ENCODE assay signal across 8 cellular contexts in the genomic region with DNA sequence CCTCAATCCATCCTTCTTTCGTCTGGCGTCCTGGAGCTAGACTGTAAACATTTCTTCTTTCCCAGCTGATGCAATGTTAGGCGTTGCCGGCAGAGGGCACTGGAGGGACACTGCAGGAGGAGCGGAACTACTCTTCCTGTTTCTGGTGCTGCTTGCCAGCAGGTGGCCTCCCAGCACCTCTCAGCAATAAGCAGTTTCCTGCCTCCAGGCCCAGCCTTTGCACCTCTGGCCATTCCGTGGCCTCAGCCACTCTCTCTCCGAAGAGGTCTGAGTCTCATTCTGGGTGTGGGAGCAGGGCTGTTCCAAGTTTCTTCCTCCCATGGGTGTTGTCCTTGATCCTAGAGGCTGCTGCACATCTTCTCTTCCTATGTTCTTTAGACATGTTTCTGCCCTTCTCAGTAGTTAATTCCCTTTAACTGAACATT. TPM values are rescaled to one million over a fixed set of nuclear protein-coding genes. Genes with fewer than 3 reads are reported as not detected.
DNase-seq lines count a peak whose midpoint lies in the region; FAIRE-seq and TF ChIP-seq lines count a peak whose summit lies in the region.

No MANE protein-coding gene starts in this region.

- WGBS in SK-N-SH (ENCODE audit: low lambda C conversion rate) = 4% methylated on average over 7 of the region's 7 CpGs

- H3K36me3 ChIP-seq in HEK293 (ENCODE audit: control insufficient read depth in 2 of 2, insufficient read depth in 1 of 2, low read length in 2 of 2) (no peaks in the 10 kb centered on the region), SK-N-SH (replicated peaks in 1 of 2; ENCODE audit: control insufficient read depth in 1 of 2, insufficient read depth in 2 of 2, low read length in 1 of 2) (no peaks in the 10 kb centered on the region)

- peak; percentile 100 for TF ChIP-seq CTCF in HEK293 (tag by site-specific recombination; IDR thresholded peaks at IDR 0.05)
- peak; percentile 99 for TF ChIP-seq CTCF in SK-N-SH (IDR thresholded peaks at IDR 0.05)

- H3K4me3 ChIP-seq in HEK293 (ENCODE audit: low read depth, low read length) (no peak overlapping the region), SK-N-SH (ENCODE audit: low read depth in 2 of 2, low read length in 1 of 2) (peak overlapping the region in 1 of 2 experiments; percentile 33; a peak in 1 of 4 replicates)

- peaks cover 9% of the 10 kb centered on the region for H3K9me3 Mint-ChIP-seq in activated naive CD4-positive, alpha-beta T cell treated with anti-CD3 and anti-CD28 coated beads, Interleukin-2, amount 10 ng/mL, durations not matched to agents 7 days and 5 days

- FAIRE-seq in G401.6 (lab: Jason Lieb, UNC) = peak; percentile 91
- FAIRE-seq in urothelium cell line (lab: Jason Lieb, UNC) = no peak

- no peak overlapping the region for H3K4me3 Mint-ChIP-seq in activated naive CD4-positive, alpha-beta T cell treated with anti-CD3 and anti-CD28 coated beads, Interleukin-2, amount 10 ng/mL, durations not matched to agents 7 days and 5 days

- H4K20me1 ChIP-seq in SK-N-SH (ENCODE audit: insufficient read depth) = no peaks in the 10 kb centered on the region

- H3K9me3 ChIP-seq in HEK293 (ENCODE audit: control insufficient read depth, insufficient read depth, low read depth, low read length) (no peaks in the 10 kb centered on the region), SK-N-SH (no peaks in the 10 kb centered on the region)

- H3K79me2 ChIP-seq in SK-N-SH (ENCODE audit: insufficient read depth) = no peaks in the 10 kb centered on the region

- no peak overlapping the region for H2AFZ ChIP-seq in SK-N-SH (ENCODE audit: low read depth)

- TF ChIP-seq EP300 in SK-N-SH (IDR thresholded peaks at IDR 0.05; ENCODE audit: borderline replicate concordance in 1 of 2, low read depth in 1 of 2, low read length in 1 of 2) = no peak

- peak; percentile 98 for TF ChIP-seq RAD21 in SK-N-SH (IDR thresholded peaks at IDR 0.05; ENCODE audit: low read length)

- no peak overlapping the region for H3K9ac ChIP-seq in SK-N-SH

- H3K27ac Mint-ChIP-seq in activated naive CD4-positive, alpha-beta T cell treated with anti-CD3 and anti-CD28 coated beads, Interleukin-2, amount 10 ng/mL, durations not matched to agents 7 days and 5 days = peak overlapping the region; percentile 26

- POLR2A ChIA-PET in HEK293 (lab: Yijun Ruan, JAX) = no interaction called here
- POLR2A ChIA-PET in SK-N-SH (lab: Yijun Ruan, JAX) = no interaction called here

- DNase-seq in NCI-H1105 (lab: John Stamatoyannopoulos, UW) = peak; percentile 85
- peak; percentile 92 for DNase-seq in SK-N-SH
- peak; percentile 92 for DNase-seq in activated naive CD4-positive, alpha-beta T cell treated with anti-CD3 and anti-CD28 coated beads, Interleukin-2, amount 10 ng/mL, durations not matched to agents 7 days and 5 days
- DNase-seq in glomerular visceral epithelial cell (ENCODE audit: extremely low spot score) = peak; percentile 88
- peak; percentile 84 for DNase-seq in pons (ENCODE audit: low spot score)
- peak; percentile 88 for DNase-seq in urothelium cell line (ENCODE audit: low spot score)

- H3K9me2 ChIP-seq in SK-N-SH = no peaks in the 10 kb centered on the region

- H3K36me3 Mint-ChIP-seq in activated naive CD4-positive, alpha-beta T cell treated with anti-CD3 and anti-CD28 coated beads, Interleukin-2, amount 10 ng/mL, durations not matched to agents 7 days and 5 days = no peaks in the 10 kb centered on the region

- peaks cover 12% of the 10 kb centered on the region for H3K27me3 Mint-ChIP-seq in activated naive CD4-positive, alpha-beta T cell treated with anti-CD3 and anti-CD28 coated beads, Interleukin-2, amount 10 ng/mL, durations not matched to agents 7 days and 5 days

- no peaks in the 10 kb centered on the region for H3F3A ChIP-seq in SK-N-SH (replicated peaks; ENCODE audit: insufficient read depth)

- peak overlapping the region; percentile 1; the same call in 1 of the 2 replicates for H3K4me2 ChIP-seq in SK-N-SH

- peaks cover 20% of the 10 kb centered on the region for H3K4me1 Mint-ChIP-seq in activated naive CD4-positive, alpha-beta T cell treated with anti-CD3 and anti-CD28 coated beads, Interleukin-2, amount 10 ng/mL, durations not matched to agents 7 days and 5 days

- H3K27ac ChIP-seq in HEK293 (ENCODE audit: extremely low read depth, low read depth, low read length) = no peak overlapping the region
- no peak overlapping the region for H3K27ac ChIP-seq in SK-N-SH (ENCODE audit: low read depth in 2 of 2, low read length in 1 of 2)

- H3K4me1 ChIP-seq in HEK293 (ENCODE audit: control insufficient read depth, insufficient read depth, low read length) (no peaks in the 10 kb centered on the region; the same call in 1 of the 2 replicates), SK-N-SH (ENCODE audit: control insufficient read depth in 1 of 2, insufficient read depth in 2 of 2, low read depth in 1 of 2, low read length in 1 of 2) (peaks cover 0 to 10% of the 10 kb centered on the region in 2 experiments; a peak in 1 of 4 replicates)

- no peaks in the 10 kb centered on the region; the same call in 1 of the 2 replicates for H3K27me3 ChIP-seq in SK-N-SH (ENCODE audit: insufficient read depth)

- CTCF ChIA-PET in HEK293 (lab: Yijun Ruan, JAX) = interaction anchor here (0.5 to 2.8 kb wide), 55 partner anchors 8 to 1967 kb away, joined by 3 to 41 read pairs (median 4); a partner anchor contains a TSS
- CTCF ChIA-PET in SK-N-SH (lab: Yijun Ruan, JAX) = interaction anchor here (0.6 to 5.2 kb wide), 91 partner anchors 9 to 631 kb away, joined by 3 to 166 read pairs (median 4); a partner anchor contains a TSS
- CTCF ChIA-PET in activated naive CD4-positive, alpha-beta T cell treated with anti-CD3 and anti-CD28 coated beads, Interleukin-2, amount 10 ng/mL, durations not matched to agents 7 days and 5 days (lab: Charles Lee) = interaction anchor here (0.6 to 2.4 kb wide), 23 partner anchors 9 to 555 kb away, joined by 3 to 10 read pairs (median 4); no protein-coding TSS in a partner anchor

TF ChIP-seq in HEK293, 187 proteins besides CTCF, POLR2A, EP300 and RAD21 (continues in another document):
- TF ChIP-seq ZXDB (tag by site-specific recombination; IDR thresholded peaks at IDR 0.05) (0 out of 2 replicates have a peak, but pooled peaks have one; percentile 30), SP7 (tag by site-specific recombination; IDR thresholded peaks at IDR 0.05) (peak; percentile 62), ZNF354C (tag by site-specific recombination; IDR thresholded peaks at IDR 0.05; ENCODE audit: borderline replicate concordance, low read depth) (no peak), ZNF24 (tag by site-specific recombination; IDR thresholded peaks at IDR 0.05) (peak; percentile 67; the same call in 1 of the 2 replicates)
- TF ChIP-seq, protein P1, sequence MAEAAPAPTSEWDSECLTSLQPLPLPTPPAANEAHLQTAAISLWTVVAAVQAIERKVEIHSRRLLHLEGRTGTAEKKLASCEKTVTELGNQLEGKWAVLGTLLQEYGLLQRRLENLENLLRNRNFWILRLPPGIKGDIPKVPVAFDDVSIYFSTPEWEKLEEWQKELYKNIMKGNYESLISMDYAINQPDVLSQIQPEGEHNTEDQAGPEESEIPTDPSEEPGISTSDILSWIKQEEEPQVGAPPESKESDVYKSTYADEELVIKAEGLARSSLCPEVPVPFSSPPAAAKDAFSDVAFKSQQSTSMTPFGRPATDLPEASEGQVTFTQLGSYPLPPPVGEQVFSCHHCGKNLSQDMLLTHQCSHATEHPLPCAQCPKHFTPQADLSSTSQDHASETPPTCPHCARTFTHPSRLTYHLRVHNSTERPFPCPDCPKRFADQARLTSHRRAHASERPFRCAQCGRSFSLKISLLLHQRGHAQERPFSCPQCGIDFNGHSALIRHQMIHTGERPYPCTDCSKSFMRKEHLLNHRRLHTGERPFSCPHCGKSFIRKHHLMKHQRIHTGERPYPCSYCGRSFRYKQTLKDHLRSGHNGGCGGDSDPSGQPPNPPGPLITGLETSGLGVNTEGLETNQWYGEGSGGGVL (tag by site-specific recombination; IDR thresholded peaks at IDR 0.05) = no peak

TF ChIP-seq in SK-N-SH, 30 proteins besides CTCF, POLR2A, EP300 and RAD21:
- no peak for TF ChIP-seq TCF12 (IDR thresholded peaks at IDR 0.05)
- TF ChIP-seq FOSL2 (IDR thresholded peaks at IDR 0.05; ENCODE audit: borderline replicate concordance, low read depth) = no peak
- TF ChIP-seq GABPA (IDR thresholded peaks at IDR 0.05; ENCODE audit: low read depth) = no peak
- TF ChIP-seq RCOR1 (IDR thresholded peaks at IDR 0.05; ENCODE audit: low read length) = peak; percentile 69; the same call in 1 of the 2 replicates
- TF ChIP-seq SMC3 (IDR thresholded peaks at IDR 0.05; ENCODE audit: low read depth, low read length) = peak; percentile 99
- TF ChIP-seq FOXJ3 (CRISPR knock-in tag; IDR thresholded peaks at IDR 0.05) = no peak
- no peak for TF ChIP-seq NFIC (IDR thresholded peaks at IDR 0.05; ENCODE audit: borderline replicate concordance)
- TF ChIP-seq ELF1 (IDR thresholded peaks at IDR 0.05) = peak; percentile 90
- peak; percentile 81 for TF ChIP-seq CHD2 (IDR thresholded peaks at IDR 0.05; ENCODE audit: low read length, partially characterized antibody)
- TF ChIP-seq SIN3A (IDR thresholded peaks at IDR 0.05; ENCODE audit: borderline replicate concordance, low read depth, low read length) = peak; percentile 42; the same call in 1 of the 2 replicates

RNA-seq across cellular contexts. Expression of a gene that starts 7.5 kb away (rescaled TPM):
- not detected in 2 replicates for polyA plus RNA-seq in SK-N-SH (2012; rRNA removed)
- not detected in 2 replicates for polyA plus RNA-seq in SK-N-SH (2012; cell fraction: cytosol; rRNA removed)
- 0.01 TPM in 1 of 2 replicates, not detected in the other for polyA plus RNA-seq in SK-N-SH (2012; cell fraction: nucleus; rRNA removed)
